In genomic region chr1:19374402-19374801, GRCh38 we compare ENCODE assay signal across 10 cellular contexts.
A peak's percentile ranks its signal among the peaks of the same experiment; 100 is the strongest.
DNase-seq lines count a peak whose midpoint lies in the region; TF ChIP-seq lines count a peak whose summit lies in the region.
"Had no signal": no experiment of that assay in that cellular context is flagged by ENCODE, and none has a peak within 500 bp of the region (broad histone marks: within the 10 kb centered on the region; RNA-seq: fewer than 3 reads in every experiment).

No MANE protein-coding gene starts in this region.

- peaks cover 6 to 23% (median 7%) of the 10 kb centered on the region in 3 donors for H3K4me1 ChIP-seq in skeletal muscle tissue (ENCODE audit: control insufficient read depth in 3 of 3, insufficient read depth in 3 of 3, low read length in 3 of 3)

- H3K27me3 Mint-ChIP-seq in endothelial cell (ENCODE audit: unreplicated experiment): peaks cover 4% of the 10 kb centered on the region

- no peak overlapping the region for H3K4me3 Mint-ChIP-seq in endothelial cell (ENCODE audit: unreplicated experiment)

- no peaks in the 10 kb centered on the region for H3K4me1 Mint-ChIP-seq in endothelial cell (ENCODE audit: unreplicated experiment)

- H3K27ac Mint-ChIP-seq in endothelial cell (ENCODE audit: unreplicated experiment): no peak overlapping the region

- H3K36me3 Mint-ChIP-seq in endothelial cell (ENCODE audit: low read depth, unreplicated experiment): peaks cover 33% of the 10 kb centered on the region

- DNase-seq in NCI-H345 (lab: John Stamatoyannopoulos, UW): peak; percentile 7
- no peak for DNase-seq in NCI-H345 treated with DMSO at 0.1 percent for 48 hours (lab: John Stamatoyannopoulos, UW; ENCODE audit: unreplicated experiment)
- peak; percentile 55 for DNase-seq in NCI-H510A (lab: John Stamatoyannopoulos, UW)
- DNase-seq in endothelial cell (ENCODE audit: low spot score): peak; percentile 49
- no peak for DNase-seq in stimulated activated CD4-positive, alpha-beta T cell treated with anti-CD3 and anti-CD28 coated beads, Interleukin-12 subunit alpha, Interleukin-12 subunit beta, amount 100 ng/mL, for 4 hours
- no peak for DNase-seq in activated CD8-positive, alpha-beta memory T cell treated with anti-CD3 and anti-CD28 coated beads, Interleukin-2, amount 50 U/mL, for 4 hours
- no peak for DNase-seq in effector CD8-positive, alpha-beta T cell (lab: John Stamatoyannopoulos, UW)
- DNase-seq: AML-193, midbrain had no signal

- no peak overlapping the region for H3K4me3 ChIP-seq in skeletal muscle tissue (ENCODE audit: low read length in 3 of 3)

- H3K27ac ChIP-seq in skeletal muscle tissue (ENCODE audit: low read depth, low read length): peak overlapping the region; percentile 38

- H3K9ac ChIP-seq in skeletal muscle tissue (ENCODE audit: low read depth in 1 of 3, low read length in 3 of 3): no peak overlapping the region

- peaks cover 26 to 37% (median 31%) of the 10 kb centered on the region in 3 donors for H3K36me3 ChIP-seq in skeletal muscle tissue (ENCODE audit: control insufficient read depth in 3 of 3, insufficient read depth in 3 of 3, low read length in 3 of 3)

- peak; percentile 78 for TF ChIP-seq CTCF in endothelial cell (IDR thresholded peaks at IDR 0.05; ENCODE audit: unreplicated experiment)

- no peaks in the 10 kb centered on the region for H3K9me3 Mint-ChIP-seq in endothelial cell (ENCODE audit: unreplicated experiment)

- H3K27me3 ChIP-seq in skeletal muscle tissue (ENCODE audit: control insufficient read depth in 3 of 3, insufficient read depth in 3 of 3, low read length in 3 of 3): no peaks in the 10 kb centered on the region

- no peaks in the 10 kb centered on the region for H3K9me3 ChIP-seq in skeletal muscle tissue (ENCODE audit: control insufficient read depth in 3 of 3, low read length in 3 of 3)

Comparison
In these comparisons a context has a peak if more than half of its experiments do, and no peak if none do; other contexts are left out.
1. DNase-seq: peak in NCI-H345 (single experiment), NCI-H510A (single experiment) and endothelial cell (single experiment); none in NCI-H345 treated with DMSO at 0.1 percent for 48 hours (single experiment), stimulated activated CD4-positive, alpha-beta T cell treated with anti-CD3 and anti-CD28 coated beads, Interleukin-12 subunit alpha, Interleukin-12 subunit beta, amount 100 ng/mL, for 4 hours (single experiment), activated CD8-positive, alpha-beta memory T cell treated with anti-CD3 and anti-CD28 coated beads, Interleukin-2, amount 50 U/mL, for 4 hours (single experiment) and effector CD8-positive, alpha-beta T cell (single experiment).